8 cellular contexts compared by ENCODE assay signal in the genomic region with DNA sequence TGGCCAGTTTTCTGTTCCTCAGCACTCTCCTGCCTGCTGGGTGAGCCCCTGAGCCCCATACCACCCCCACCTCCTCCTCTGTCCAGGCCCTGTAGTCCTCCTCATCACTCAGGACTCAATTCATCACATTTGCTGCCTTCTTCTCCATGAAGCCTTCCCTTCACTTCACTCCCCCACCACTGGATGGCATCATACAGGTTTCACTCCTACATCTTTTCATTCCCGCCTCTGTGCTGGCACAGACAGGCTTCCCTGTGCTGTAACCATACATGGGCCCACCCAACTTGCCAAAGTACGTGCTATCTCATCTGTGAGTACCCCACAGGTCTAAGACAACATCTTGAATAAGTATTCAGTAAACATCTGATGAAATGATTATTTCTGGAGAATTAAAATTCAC. TPM values are rescaled to one million over a fixed set of nuclear protein-coding genes. Genes with fewer than 3 reads are reported as not detected.
DNase-seq lines count a peak whose midpoint lies in the region; ATAC-seq and TF ChIP-seq lines count a peak whose summit lies in the region.

No MANE protein-coding gene starts in this region.

- no peaks in the 10 kb centered on the region for H3K27me3 ChIP-seq in CD4-positive, alpha-beta memory T cell (ENCODE audit: insufficient read depth, low read length)
- H3K27me3 ChIP-seq in right cardiac atrium (ENCODE audit: control insufficient read depth, insufficient read depth) (no peaks in the 10 kb centered on the region), thyroid gland (no peaks in the 10 kb centered on the region)

- H3K36me3 Mint-ChIP-seq in CD4-positive, alpha-beta memory T cell, result peaks cover 11 to 60% of the 10 kb centered on the region in 2 donors
- H3K36me3 Mint-ChIP-seq in activated B cell treated with CpG ODN at 0.5 μM for 24 hours (ENCODE audit: low read depth), result peaks cover 73% of the 10 kb centered on the region

- ATAC-seq in activated B cell treated with CpG ODN at 0.5 μM for 24 hours (ENCODE audit: low read depth), result peak; percentile 28
- no peak for ATAC-seq in right cardiac atrium
- no peak for ATAC-seq in HG03354 (IDR thresholded peaks at IDR 0.05; ENCODE audit: poor library complexity, severe bottlenecking, unreplicated experiment)
- ATAC-seq in HG02763 (IDR thresholded peaks at IDR 0.05; ENCODE audit: unreplicated experiment), result no peak
- ATAC-seq in GM18867 (IDR thresholded peaks at IDR 0.05; ENCODE audit: unreplicated experiment), result no peak

- POLR2A ChIA-PET in CD4-positive, alpha-beta memory T cell (lab: Charles Lee; ENCODE audit: partially characterized antibody), result no interaction called here
- POLR2A ChIA-PET in HEK293 (lab: Yijun Ruan, JAX), result no interaction called here
- POLR2A ChIA-PET in activated B cell treated with CpG ODN at 0.5 μM for 24 hours (lab: Charles Lee), result interaction anchor here (0.5 kb wide), 1 partner anchor 393 kb away, joined by 7 read pairs; no protein-coding TSS in a partner anchor

- peak in 2 of 5 donors; percentile 25 to 47 for DNase-seq in CD4-positive, alpha-beta memory T cell
- no peak for DNase-seq in activated B cell treated with CpG ODN at 0.5 μM for 24 hours
- DNase-seq in right cardiac atrium, result peak in 1 of 3 donors; percentile 55
- peak in 1 of 2 donors; percentile 2 for DNase-seq in thyroid gland

- intact Hi-C loops in CD4-positive, alpha-beta memory T cell (cut with micrococcal nuclease), result no loop called here
- intact Hi-C loops in activated B cell treated with CpG ODN at 0.5 μM for 24 hours (cut with micrococcal nuclease), result no loop called here
- intact Hi-C loops in right cardiac atrium (cut with DNase I), result loop anchor here in 2 of 4 donors (5.0 to 10.0 kb wide), 2 partner anchors 37 to 150 kb away; no protein-coding TSS in a partner anchor
- intact Hi-C loops in thyroid gland (cut with DNase I), result loop anchor here (5.0 kb wide), 1 partner anchor 32 kb away; no protein-coding TSS in a partner anchor

- CTCF ChIA-PET in CD4-positive, alpha-beta memory T cell (lab: Charles Lee; ENCODE audit: partially characterized antibody), result interaction anchor here (1.0 to 1.3 kb wide), 2 partner anchors 351 to 359 kb away, joined by 3 to 5 read pairs; no protein-coding TSS in a partner anchor
- CTCF ChIA-PET in HEK293 (lab: Yijun Ruan, JAX), result interaction anchor here (0.7 to 1.1 kb wide), 2 partner anchors 9 to 399 kb away, joined by 3 to 7 read pairs; no protein-coding TSS in a partner anchor
- CTCF ChIA-PET in activated B cell treated with CpG ODN at 0.5 μM for 24 hours (lab: Charles Lee), result no interaction called here

- TF ChIP-seq CTCF in HEK293 (tag by site-specific recombination; IDR thresholded peaks at IDR 0.05), result peak; percentile 66; the same call in 1 of the 2 replicates
- TF ChIP-seq CTCF in activated B cell treated with CpG ODN at 0.5 μM for 24 hours (IDR thresholded peaks at IDR 0.05), result no peak
- TF ChIP-seq CTCF in thyroid gland (IDR thresholded peaks at IDR 0.05), result peak in 1 of 6 experiments; percentile 25

- no peaks in the 10 kb centered on the region for H3K9me3 Mint-ChIP-seq in CD4-positive, alpha-beta memory T cell
- H3K9me3 Mint-ChIP-seq in activated B cell treated with CpG ODN at 0.5 μM for 24 hours, result no peaks in the 10 kb centered on the region

- no peak for TF ChIP-seq POLR2A in thyroid gland (IDR thresholded peaks at IDR 0.05)

- peak overlapping the region in 4 of 8 donors; percentile 0 to 60 (median 3) for H3K4me3 Mint-ChIP-seq in CD4-positive, alpha-beta memory T cell
- no peak overlapping the region for H3K4me3 Mint-ChIP-seq in activated B cell treated with CpG ODN at 0.5 μM for 24 hours

- no peak overlapping the region for H3K4me3 ChIP-seq in CD4-positive, alpha-beta memory T cell (ENCODE audit: low read length in 2 of 2)
- no peak overlapping the region for H3K4me3 ChIP-seq in HEK293 (ENCODE audit: low read depth, low read length)
- no peak overlapping the region for H3K4me3 ChIP-seq in right cardiac atrium (ENCODE audit: low read length)
- no peak overlapping the region for H3K4me3 ChIP-seq in thyroid gland (replicated peaks in 1 of 3)

- H3K27me3 Mint-ChIP-seq in CD4-positive, alpha-beta memory T cell, result no peaks in the 10 kb centered on the region
- no peaks in the 10 kb centered on the region for H3K27me3 Mint-ChIP-seq in activated B cell treated with CpG ODN at 0.5 μM for 24 hours

- no peaks in the 10 kb centered on the region for H3K9me3 ChIP-seq in CD4-positive, alpha-beta memory T cell (ENCODE audit: control insufficient read depth in 1 of 2, low read length in 2 of 2)
- H3K9me3 ChIP-seq in HEK293 (ENCODE audit: control insufficient read depth, insufficient read depth, low read depth, low read length) (no peaks in the 10 kb centered on the region), right cardiac atrium (ENCODE audit: control insufficient read depth, low read length) (no peaks in the 10 kb centered on the region), thyroid gland (no peaks in the 10 kb centered on the region)

- H3K36me3 ChIP-seq in CD4-positive, alpha-beta memory T cell (ENCODE audit: insufficient read depth, low read length), result peaks cover 17% of the 10 kb centered on the region
- H3K36me3 ChIP-seq in HEK293 (ENCODE audit: control insufficient read depth in 2 of 2, insufficient read depth in 1 of 2, low read length in 2 of 2) (peaks cover 0 to 5% of the 10 kb centered on the region in 2 experiments; a peak in 1 of 3 replicates), thyroid gland (no peaks in the 10 kb centered on the region)

- peaks cover 50 to 92% (median 77%) of the 10 kb centered on the region in 4 donors for H3K4me1 Mint-ChIP-seq in CD4-positive, alpha-beta memory T cell
- peaks cover 28% of the 10 kb centered on the region for H3K4me1 Mint-ChIP-seq in activated B cell treated with CpG ODN at 0.5 μM for 24 hours

- H3K4me1 ChIP-seq in CD4-positive, alpha-beta memory T cell (ENCODE audit: insufficient read depth, low read length), result peaks cover 75% of the 10 kb centered on the region
- H3K4me1 ChIP-seq in HEK293 (ENCODE audit: control insufficient read depth, insufficient read depth, low read length) (peaks cover 14% of the 10 kb centered on the region), right cardiac atrium (ENCODE audit: control insufficient read depth, insufficient read depth, low read length) (peaks cover 58% of the 10 kb centered on the region), thyroid gland (peaks cover 77 to 91% of the 10 kb centered on the region in 2 donors)

- WGBS in right cardiac atrium, result 87% methylated on average over 2 of the region's 2 CpGs
- 91 to 95% methylated on average over 2 of the region's 2 CpGs for WGBS in thyroid gland, 2 donors

- H3K27ac Mint-ChIP-seq in CD4-positive, alpha-beta memory T cell, result peak overlapping the region in 6 of 7 donors; percentile 26 to 88 (median 71)
- H3K27ac Mint-ChIP-seq in activated B cell treated with CpG ODN at 0.5 μM for 24 hours, result peak overlapping the region; percentile 33

- no peak overlapping the region for H3K27ac ChIP-seq in CD4-positive, alpha-beta memory T cell (ENCODE audit: low read depth, low read length)
- H3K27ac ChIP-seq in HEK293 (ENCODE audit: extremely low read depth, low read depth, low read length), result no peak overlapping the region
- peak overlapping the region; percentile 45 for H3K27ac ChIP-seq in right cardiac atrium (ENCODE audit: low read length)
- peak overlapping the region; percentile 60 to 86 (median 85) for H3K27ac ChIP-seq in thyroid gland

TF ChIP-seq in HEK293, 187 proteins besides CTCF, POLR2A, EP300 and RAD21 (continues in another document):
- TF ChIP-seq PRDM1 (tag by site-specific recombination; IDR thresholded peaks at IDR 0.05) (peak; percentile 82), ZNF571 (tag by site-specific recombination; IDR thresholded peaks at IDR 0.05) (no peak), SALL2 (tag by site-specific recombination; IDR thresholded peaks at IDR 0.05; ENCODE audit: borderline replicate concordance) (no peak), ZNF624 (tag by site-specific recombination; IDR thresholded peaks at IDR 0.05) (no peak), MYNN (tag by site-specific recombination; IDR thresholded peaks at IDR 0.05; ENCODE audit: borderline replicate concordance) (no peak), HOXC10 (CRISPR knock-in tag; IDR thresholded peaks at IDR 0.05) (no peak), KLF8 (tag by site-specific recombination; IDR thresholded peaks at IDR 0.05) (0 out of 2 replicates have a peak, but pooled peaks have one; percentile 17), ZFP3 (tag by site-specific recombination; IDR thresholded peaks at IDR 0.05; ENCODE audit: low read depth) (no peak)
- TF ChIP-seq, protein P1, sequence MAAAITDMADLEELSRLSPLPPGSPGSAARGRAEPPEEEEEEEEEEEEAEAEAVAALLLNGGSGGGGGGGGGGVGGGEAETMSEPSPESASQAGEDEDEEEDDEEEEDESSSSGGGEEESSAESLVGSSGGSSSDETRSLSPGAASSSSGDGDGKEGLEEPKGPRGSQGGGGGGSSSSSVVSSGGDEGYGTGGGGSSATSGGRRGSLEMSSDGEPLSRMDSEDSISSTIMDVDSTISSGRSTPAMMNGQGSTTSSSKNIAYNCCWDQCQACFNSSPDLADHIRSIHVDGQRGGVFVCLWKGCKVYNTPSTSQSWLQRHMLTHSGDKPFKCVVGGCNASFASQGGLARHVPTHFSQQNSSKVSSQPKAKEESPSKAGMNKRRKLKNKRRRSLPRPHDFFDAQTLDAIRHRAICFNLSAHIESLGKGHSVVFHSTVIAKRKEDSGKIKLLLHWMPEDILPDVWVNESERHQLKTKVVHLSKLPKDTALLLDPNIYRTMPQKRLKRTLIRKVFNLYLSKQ (tag by site-specific recombination; IDR thresholded peaks at IDR 0.05; ENCODE audit: borderline replicate concordance), result no peak
- TF ChIP-seq, protein P2, sequence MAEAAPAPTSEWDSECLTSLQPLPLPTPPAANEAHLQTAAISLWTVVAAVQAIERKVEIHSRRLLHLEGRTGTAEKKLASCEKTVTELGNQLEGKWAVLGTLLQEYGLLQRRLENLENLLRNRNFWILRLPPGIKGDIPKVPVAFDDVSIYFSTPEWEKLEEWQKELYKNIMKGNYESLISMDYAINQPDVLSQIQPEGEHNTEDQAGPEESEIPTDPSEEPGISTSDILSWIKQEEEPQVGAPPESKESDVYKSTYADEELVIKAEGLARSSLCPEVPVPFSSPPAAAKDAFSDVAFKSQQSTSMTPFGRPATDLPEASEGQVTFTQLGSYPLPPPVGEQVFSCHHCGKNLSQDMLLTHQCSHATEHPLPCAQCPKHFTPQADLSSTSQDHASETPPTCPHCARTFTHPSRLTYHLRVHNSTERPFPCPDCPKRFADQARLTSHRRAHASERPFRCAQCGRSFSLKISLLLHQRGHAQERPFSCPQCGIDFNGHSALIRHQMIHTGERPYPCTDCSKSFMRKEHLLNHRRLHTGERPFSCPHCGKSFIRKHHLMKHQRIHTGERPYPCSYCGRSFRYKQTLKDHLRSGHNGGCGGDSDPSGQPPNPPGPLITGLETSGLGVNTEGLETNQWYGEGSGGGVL (tag by site-specific recombination; IDR thresholded peaks at IDR 0.05), result no peak

RNA-seq across cellular contexts. Expression of a gene that starts 56.9 kb away (rescaled TPM):
- 1 to 10 TPM in 1 of 2 experiments, under 1 TPM in 1; 0.94 to 1.2 TPM for total RNA-seq in CD4-positive, alpha-beta memory T cell
- under 1 TPM; 0.33 to 0.52 TPM for polyA plus RNA-seq in CD4-positive, alpha-beta memory T cell
- total RNA-seq in activated B cell treated with CpG ODN at 0.5 μM for 24 hours (0.33 and 0.34 TPM in 2 replicates), right cardiac atrium (1 to 10 TPM; 2.1 to 3.5 (median 2.8) TPM), thyroid gland (1 to 10 TPM; 1.6 to 4.8 (median 3.0) TPM)
- 2.5 TPM for polyA plus RNA-seq in right cardiac atrium

Comparison
In these comparisons a context has a peak if more than half of its experiments do, and no peak if none do; other contexts are left out.
1. H3K27ac ChIP-seq: peak in right cardiac atrium (single experiment) and thyroid gland (3 of 3); none in CD4-positive, alpha-beta memory T cell (single experiment) and HEK293 (single experiment).